ENCODE assay signal across 25 cellular contexts in genomic region chr22:44186737-44187136, GRCh38. TPM values are rescaled to one million over a fixed set of nuclear protein-coding genes. Genes with fewer than 3 reads are reported as not detected.
DNase-seq lines count a peak whose midpoint lies in the region; ATAC-seq and TF ChIP-seq lines count a peak whose summit lies in the region.
"Had no signal": no experiment of that assay in that cellular context is flagged by ENCODE, and none has a peak within 500 bp of the region (broad histone marks: within the 10 kb centered on the region; RNA-seq: fewer than 3 reads in every experiment).

No MANE protein-coding gene starts in this region.

- POLR2A ChIA-PET in HEK293 (lab: Yijun Ruan, JAX) = interaction anchor here (0.6 kb wide), 1 partner anchor 192 kb away, joined by 3 read pairs; no protein-coding TSS in a partner anchor

- H3K36me3 ChIP-seq in BLaER1 treated with 17β-estradiol and CSF1 and Interleukin-3, amounts not matched to agents 10 nM and 100 nM = peaks cover 0 to 48% (median 28%) of the 10 kb centered on the region in 11 experiments; a peak in 18 of 22 replicates
- H3K36me3 ChIP-seq in HEK293 (ENCODE audit: control insufficient read depth in 2 of 2, insufficient read depth in 1 of 2, low read length in 2 of 2) (no peaks in the 10 kb centered on the region), WERI-Rb-1 (no peaks in the 10 kb centered on the region), mucosa of descending colon (ENCODE audit: low read depth) (no peaks in the 10 kb centered on the region)

- peak overlapping the region; percentile 52 for H3K27ac Mint-ChIP-seq in central memory CD8-positive, alpha-beta T cell (ENCODE audit: low read depth)
- H3K27ac Mint-ChIP-seq: H9 had no signal

- H3K4me3 ChIP-seq in BLaER1 treated with 17β-estradiol and CSF1 and Interleukin-3, amounts not matched to agents 10 nM and 100 nM = no peak overlapping the region
- H3K4me3 ChIP-seq in HEK293 (ENCODE audit: low read depth, low read length) (no peak overlapping the region), WERI-Rb-1 (ENCODE audit: low read depth, low read length) (no peak overlapping the region), mucosa of descending colon (no peak overlapping the region)
- H3K4me3 ChIP-seq: A549 had no signal

- H3K4me2 ChIP-seq in BLaER1 treated with 17β-estradiol and CSF1 and Interleukin-3, amounts not matched to agents 10 nM and 100 nM = peak overlapping the region in 8 of 11 experiments; percentile 2 to 32 (median 16); a peak in 8 of 22 replicates
- H3K4me2 ChIP-seq: A549 had no signal

- H3K27me3 Mint-ChIP-seq in central memory CD8-positive, alpha-beta T cell = no peaks in the 10 kb centered on the region

- peaks cover 14 to 91% (median 79%) of the 10 kb centered on the region in 11 experiments; a peak in 21 of 22 replicates for H4K20me1 ChIP-seq in BLaER1 treated with 17β-estradiol and CSF1 and Interleukin-3, amounts not matched to agents 10 nM and 100 nM

- no peak for TF ChIP-seq CTCF in HEK293 (tag by site-specific recombination; IDR thresholded peaks at IDR 0.05)
- no peak for TF ChIP-seq CTCF in WERI-Rb-1 (IDR thresholded peaks at IDR 0.05; ENCODE audit: low read depth, low read length)
- TF ChIP-seq CTCF in mucosa of descending colon (IDR thresholded peaks at IDR 0.05) = no peak

- no peak for DNase-seq in central memory CD8-positive, alpha-beta T cell (ENCODE audit: low spot score in 2 of 2)
- DNase-seq in sciatic nerve (ENCODE audit: low spot score) (peak; percentile 36), WERI-Rb-1 (no peak), anterior cingulate cortex (lab: John Stamatoyannopoulos, UW) (no peak), NCI-H69 (lab: John Stamatoyannopoulos, UW) (no peak), mucosa of descending colon (no peak)
- DNase-seq: Calu3; CD8-positive, alpha-beta T cell; H9; KBM-7; MM.1S; NCI-H1092 treated with DMSO at 0.1 percent for 48 hours; NCI-H146; NCI-H2029; NCI-H2227 treated with DMSO at 0.1 percent for 48 hours; NCI-H510A treated with DMSO at 0.1 percent for 48 hours; NCI-H82 had no signal

- peaks cover 12% of the 10 kb centered on the region for H3K36me3 Mint-ChIP-seq in central memory CD8-positive, alpha-beta T cell (ENCODE audit: insufficient read depth)

- peaks cover 11 to 21% (median 15%) of the 10 kb centered on the region in 11 experiments; a peak in 21 of 22 replicates for H3K27me3 ChIP-seq in BLaER1 treated with 17β-estradiol and CSF1 and Interleukin-3, amounts not matched to agents 10 nM and 100 nM
- H3K27me3 ChIP-seq in WERI-Rb-1 (ENCODE audit: insufficient read depth, low read depth, severe bottlenecking) = no peaks in the 10 kb centered on the region

- H3K27ac ChIP-seq in BLaER1 treated with 17β-estradiol and CSF1 and Interleukin-3, amounts not matched to agents 10 nM and 100 nM = no peak overlapping the region
- no peak overlapping the region for H3K27ac ChIP-seq in HEK293 (ENCODE audit: extremely low read depth, low read depth, low read length)
- no peak overlapping the region for H3K27ac ChIP-seq in WERI-Rb-1
- H3K27ac ChIP-seq: A549, HL-60 had no signal

- intact Hi-C loops in sciatic nerve (cut with DNase I) = no loop called here
- intact Hi-C loops in mucosa of descending colon (cut with DNase I, micrococcal nuclease) = no loop called here

- CTCF ChIA-PET in HEK293 (lab: Yijun Ruan, JAX) = no interaction called here

- H3K4me1 Mint-ChIP-seq in central memory CD8-positive, alpha-beta T cell = peaks cover 24% of the 10 kb centered on the region

- H3K9ac ChIP-seq in BLaER1 treated with 17β-estradiol and CSF1 and Interleukin-3, amounts not matched to agents 10 nM and 100 nM = no peak overlapping the region

- H3K4me3 Mint-ChIP-seq in central memory CD8-positive, alpha-beta T cell = no peak overlapping the region
- H3K4me3 Mint-ChIP-seq: CD8-positive, alpha-beta T cell had no signal

- no peaks in the 10 kb centered on the region for H3K9me3 ChIP-seq in BLaER1 treated with 17β-estradiol and CSF1 and Interleukin-3, amounts not matched to agents 10 nM and 100 nM (replicated peaks in 1 of 11)
- no peaks in the 10 kb centered on the region for H3K9me3 ChIP-seq in HEK293 (ENCODE audit: control insufficient read depth, insufficient read depth, low read depth, low read length)
- no peaks in the 10 kb centered on the region for H3K9me3 ChIP-seq in WERI-Rb-1 (ENCODE audit: severe bottlenecking)
- no peaks in the 10 kb centered on the region for H3K9me3 ChIP-seq in mucosa of descending colon
- H3K9me3 ChIP-seq: A549 had no signal

- peaks cover 58 to 94% (median 75%) of the 10 kb centered on the region in 10 experiments for H3K4me1 ChIP-seq in BLaER1 treated with 17β-estradiol and CSF1 and Interleukin-3, amounts not matched to agents 10 nM and 100 nM
- H3K4me1 ChIP-seq in HEK293 (ENCODE audit: control insufficient read depth, insufficient read depth, low read length) = peaks cover 4% of the 10 kb centered on the region; the same call in 1 of the 2 replicates
- no peaks in the 10 kb centered on the region for H3K4me1 ChIP-seq in mucosa of descending colon (ENCODE audit: low read depth)
- H3K4me1 ChIP-seq: A549 had no signal

- no peaks in the 10 kb centered on the region for H3K9me3 Mint-ChIP-seq in central memory CD8-positive, alpha-beta T cell
- H3K9me3 Mint-ChIP-seq: CD8-positive, alpha-beta T cell; H9 had no signal

- ATAC-seq in central memory CD8-positive, alpha-beta T cell (replicated peaks; ENCODE audit: extremely low read depth, poor library complexity, severe bottlenecking) = no peak
- ATAC-seq in sciatic nerve = no peak
- no peak for ATAC-seq in mucosa of descending colon
- ATAC-seq: A549; CD8-positive, alpha-beta T cell; HepG2; Right ventricle myocardium inferior had no signal

TF ChIP-seq in HEK293, 187 proteins besides CTCF, POLR2A, EP300 and RAD21 (continues in another document):
- TF ChIP-seq ZSCAN4 (tag by site-specific recombination; IDR thresholded peaks at IDR 0.05) = no peak
- TF ChIP-seq ZNF37A (tag by site-specific recombination; IDR thresholded peaks at IDR 0.05) = peak; percentile 74
- TF ChIP-seq EGR2 (tag by site-specific recombination; IDR thresholded peaks at IDR 0.05; ENCODE audit: low read depth) = peak; percentile 49; the same call in 1 of the 2 replicates
- TF ChIP-seq ZBTB1 (tag by site-specific recombination; IDR thresholded peaks at IDR 0.05) = no peak
- no peak for TF ChIP-seq ZNF580 (tag by site-specific recombination; IDR thresholded peaks at IDR 0.05)
- no peak for TF ChIP-seq ZNF280C (tag by site-specific recombination; IDR thresholded peaks at IDR 0.05)
- no peak for TF ChIP-seq ZBTB49 (tag by site-specific recombination; IDR thresholded peaks at IDR 0.05; ENCODE audit: low read depth)
- TF ChIP-seq ZNF585B (tag by site-specific recombination; IDR thresholded peaks at IDR 0.05) = no peak
- TF ChIP-seq ZNF544 (tag by site-specific recombination; IDR thresholded peaks at IDR 0.05) = no peak
- TF ChIP-seq HOXC10 (CRISPR knock-in tag; IDR thresholded peaks at IDR 0.05) = no peak
- TF ChIP-seq ZNF433 (tag by site-specific recombination; IDR thresholded peaks at IDR 0.05; ENCODE audit: low read depth) = no peak
- TF ChIP-seq KLF16 (tag by site-specific recombination; IDR thresholded peaks at IDR 0.05) = no peak
- TF ChIP-seq ZNF114 (tag by site-specific recombination; IDR thresholded peaks at IDR 0.05) = no peak
- no peak for TF ChIP-seq ZNF623 (tag by site-specific recombination; IDR thresholded peaks at IDR 0.05)

RNA-seq across cellular contexts. Expression of gene PARVG, which starts 6.0 kb away (rescaled TPM):
- 16.7 TPM for total RNA-seq in sciatic nerve
- total RNA-seq in mucosa of descending colon = 1 to 10 TPM; 5.8 to 9.7 (median 8.1) TPM
- total RNA-seq: Calu3, HepG2, HT-29, SK-MEL-5 had no signal
